ENCODE assay signal across 34 cellular contexts in the genomic region with DNA sequence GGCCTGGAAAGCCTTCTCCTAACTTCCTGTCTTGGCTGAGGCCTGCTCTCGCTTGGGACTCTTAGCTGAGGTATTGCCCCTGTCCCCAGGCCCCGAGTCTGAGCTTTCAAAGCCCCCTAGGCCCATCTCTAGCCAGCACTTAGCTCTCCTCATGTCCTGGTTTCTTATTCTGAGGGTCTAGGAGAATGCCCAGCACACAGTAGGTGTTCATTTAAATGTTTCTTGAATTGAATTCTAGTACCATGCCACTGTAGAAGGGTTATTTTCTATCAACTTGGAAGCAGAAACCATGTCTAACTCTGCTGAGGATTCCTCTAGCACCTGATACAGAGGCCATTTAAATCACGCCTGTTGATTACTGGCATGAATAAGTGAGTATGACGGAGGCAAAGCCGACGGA.
"Had no signal": no experiment of that assay in that cellular context is flagged by ENCODE, and none has a peak within 500 bp of the region (broad histone marks: within the 10 kb centered on the region; RNA-seq: fewer than 3 reads in every experiment).

No MANE protein-coding gene starts in this region.

- H3K27me3 Mint-ChIP-seq: activated naive CD8-positive, alpha-beta T cell had no signal

- H3K9me3 Mint-ChIP-seq: activated CD4-positive, alpha-beta memory T cell treated with anti-CD3 and anti-CD28 coated beads, Interleukin-2, amount 10 ng/mL, durations not matched to agents 7 days and 5 days; activated naive CD4-positive, alpha-beta T cell treated with anti-CD3 and anti-CD28 coated beads, Interleukin-2, amount 10 ng/mL, durations not matched to agents 7 days and 5 days; activated naive CD8-positive, alpha-beta T cell treated with anti-CD3 and anti-CD28 coated beads, Interleukin-2, amount 50 U/mL, for 24 hours; T-cell had no signal

- ATAC-seq: activated CD8-positive, alpha-beta memory T cell treated with anti-CD3 and anti-CD28 coated beads, Interleukin-2, amount 10 ng/mL, durations not matched to agents 7 days and 5 days; activated naive CD8-positive, alpha-beta T cell treated with anti-CD3 and anti-CD28 coated beads, Interleukin-2, amount 50 U/mL, for 24 hours; PC-3; SK-N-SH treated with all-trans-retinoic acid at 6 μM for 48 hours; T-cell had no signal

- H3K36me3 Mint-ChIP-seq: activated CD8-positive, alpha-beta memory T cell treated with anti-CD3 and anti-CD28 coated beads, Interleukin-2, amount 10 ng/mL, durations not matched to agents 7 days and 5 days; activated naive CD4-positive, alpha-beta T cell treated with anti-CD3 and anti-CD28 coated beads, Interleukin-2, amount 10 ng/mL, durations not matched to agents 7 days and 5 days; activated naive CD8-positive, alpha-beta T cell; brain; T-cell had no signal

- H3K27ac Mint-ChIP-seq: activated CD4-positive, alpha-beta memory T cell treated with anti-CD3 and anti-CD28 coated beads, Interleukin-2, amount 10 ng/mL, durations not matched to agents 7 days and 5 days; activated CD8-positive, alpha-beta memory T cell treated with anti-CD3 and anti-CD28 coated beads, Interleukin-2, amount 10 ng/mL, durations not matched to agents 7 days and 5 days; activated naive CD4-positive, alpha-beta T cell treated with anti-CD3 and anti-CD28 coated beads, Interleukin-2, amount 10 ng/mL, durations not matched to agents 7 days and 5 days; activated naive CD8-positive, alpha-beta T cell; activated naive CD8-positive, alpha-beta T cell treated with anti-CD3 and anti-CD28 coated beads, Interleukin-2, amount 50 U/mL, for 24 hours; T-cell had no signal

- H3K9me3 ChIP-seq: Peyer's patch, SJSA1 had no signal

- H3K36me3 ChIP-seq: Peyer's patch, SJSA1, WERI-Rb-1 had no signal

- H3K4me3 Mint-ChIP-seq: activated CD4-positive, alpha-beta memory T cell treated with anti-CD3 and anti-CD28 coated beads, Interleukin-2, amount 10 ng/mL, durations not matched to agents 7 days and 5 days; activated CD8-positive, alpha-beta memory T cell treated with anti-CD3 and anti-CD28 coated beads, Interleukin-2, amount 10 ng/mL, durations not matched to agents 7 days and 5 days; activated naive CD4-positive, alpha-beta T cell treated with anti-CD3 and anti-CD28 coated beads, Interleukin-2, amount 10 ng/mL, durations not matched to agents 7 days and 5 days; activated naive CD8-positive, alpha-beta T cell; activated naive CD8-positive, alpha-beta T cell treated with anti-CD3 and anti-CD28 coated beads, Interleukin-2, amount 50 U/mL, for 24 hours; T-cell had no signal

- H3K27ac ChIP-seq: Peyer's patch, SJSA1, WERI-Rb-1 had no signal

- H3K27me3 ChIP-seq: Peyer's patch, SJSA1 had no signal

- H3K4me1 ChIP-seq: Peyer's patch, SJSA1 had no signal

- DNase-seq: activated CD4-positive, alpha-beta memory T cell treated with anti-CD3 and anti-CD28 coated beads, Interleukin-2, amount 10 ng/mL, durations not matched to agents 7 days and 5 days; activated CD4-positive, alpha-beta T cell treated with anti-CD3 and anti-CD28 coated beads for 1 hour; activated CD4-positive, alpha-beta T cell treated with anti-CD3 and anti-CD28 coated beads for 48 hours; activated CD4-positive, CD25-positive, alpha-beta regulatory T cell; activated CD8-positive, alpha-beta memory T cell treated with anti-CD3 and anti-CD28 coated beads for 24 hours; activated CD8-positive, alpha-beta memory T cell treated with anti-CD3 and anti-CD28 coated beads, Interleukin-2, amount 10 ng/mL, durations not matched to agents 7 days and 5 days; activated CD8-positive, alpha-beta memory T cell treated with anti-CD3 and anti-CD28 coated beads, Interleukin-2, amount 50 U/mL, for 48 hours; activated effector memory CD4-positive, alpha-beta T cell treated with Interleukin-2 at 50 U/mL for 16 hours; activated naive CD4-positive, alpha-beta T cell treated with anti-CD3 and anti-CD28 coated beads, Interleukin-2, amount 10 ng/mL, durations not matched to agents 7 days and 5 days; activated naive CD8-positive, alpha-beta T cell treated with anti-CD3 and anti-CD28 coated beads, Interleukin-2, amount 50 U/mL, for 24 hours; activated T-cell treated with anti-CD3 and anti-CD28 coated beads, Interleukin-2, amount 50 U/mL, for 48 hours; anterior cingulate cortex; caudate nucleus; Karpas-422; KBM-7; NCI-H1105; NCI-H1417 treated with DMSO at 0.1 percent for 48 hours; NCI-H187 treated with DMSO at 0.1 percent for 48 hours; NCI-H2081; NCI-H2227 treated with DMSO at 0.1 percent for 48 hours; NCI-H446 treated with DMSO at 0.1 percent for 48 hours; NK-92 treated with Interleukin-12 subunit alpha and Interleukin-12 subunit beta, amount 100 ng/mL, for 24 hours; PC-3; Peyer's patch; RPMI8226; SHP77 treated with DMSO at 0.1 percent for 48 hours; T-cell; T-helper 2 cell; T-helper 9 cell; WERI-Rb-1 had no signal

- H3K4me3 ChIP-seq: Peyer's patch, SJSA1 had no signal

- H3K4me1 Mint-ChIP-seq: activated CD4-positive, alpha-beta memory T cell treated with anti-CD3 and anti-CD28 coated beads, Interleukin-2, amount 10 ng/mL, durations not matched to agents 7 days and 5 days; activated CD8-positive, alpha-beta memory T cell treated with anti-CD3 and anti-CD28 coated beads, Interleukin-2, amount 10 ng/mL, durations not matched to agents 7 days and 5 days; activated naive CD4-positive, alpha-beta T cell treated with anti-CD3 and anti-CD28 coated beads, Interleukin-2, amount 10 ng/mL, durations not matched to agents 7 days and 5 days; activated naive CD8-positive, alpha-beta T cell treated with anti-CD3 and anti-CD28 coated beads, Interleukin-2, amount 50 U/mL, for 24 hours; T-cell had no signal
